Comparison of ENCODE assay signal across 8 cellular contexts in genomic region chr3:128123231-128123537, GRCh38. TPM values are rescaled to one million over a fixed set of nuclear protein-coding genes. Genes with fewer than 3 reads are reported as not detected.
A peak's percentile ranks its signal among the peaks of the same experiment; 100 is the strongest.
DNase-seq lines count a peak whose midpoint lies in the region; ATAC-seq, FAIRE-seq and TF ChIP-seq lines count a peak whose summit lies in the region.

No MANE protein-coding gene starts in this region.

- peak overlapping the region; percentile 10 for H3K27ac ChIP-seq in GM12878 (ENCODE audit: control insufficient read depth, insufficient read depth)
- H3K27ac ChIP-seq in mesendoderm (ENCODE audit: low read depth, low read length), result peak overlapping the region; percentile 89

- no peak overlapping the region for H3K4ac ChIP-seq in mesendoderm (ENCODE audit: low read depth, low read length)

- RAD21 ChIA-PET in GM12878 (lab: Charles Lee; ENCODE audit: unreplicated experiment), result interaction anchor here (1.2 to 2.4 kb wide), 5 partner anchors 9 to 495 kb away, joined by 4 to 10 read pairs (median 4); partner anchors contain the start of gene EEFSEC

- H3K4me2 ChIP-seq in GM12878 (ENCODE audit: control insufficient read depth, insufficient read depth), result peak overlapping the region; percentile 93
- peak overlapping the region; percentile 90 for H3K4me2 ChIP-seq in mesendoderm (ENCODE audit: low read length)

- no peak for TF ChIP-seq RAD21 in GM12878 (IDR thresholded peaks at IDR 0.05; ENCODE audit: insufficient read depth, low read depth, low read length)

- H2BK15ac ChIP-seq in mesendoderm (replicated peaks; ENCODE audit: low read depth), result no peak overlapping the region

- H2BK5ac ChIP-seq in mesendoderm (ENCODE audit: low read length), result no peak overlapping the region

- peak overlapping the region; percentile 59 for H3K9ac ChIP-seq in GM12878 (ENCODE audit: control insufficient read depth, insufficient read depth, low read length)
- H3K9ac ChIP-seq in mesendoderm (ENCODE audit: low read length), result peak overlapping the region; percentile 87

- peak overlapping the region; percentile 50; the same call in 1 of the 2 replicates for H2AFZ ChIP-seq in GM12878 (ENCODE audit: control insufficient read depth, low read depth, low read length)

- H3K4me3 ChIP-seq in AG10803 (ENCODE audit: low read length), result peak overlapping the region; percentile 97
- peak overlapping the region; percentile 91 for H3K4me3 ChIP-seq in GM12878
- peak overlapping the region; percentile 80 for H3K4me3 ChIP-seq in mesendoderm (ENCODE audit: low read length)

- no peak for TF ChIP-seq POLR2A in GM12878 (IDR thresholded peaks at IDR 0.05; ENCODE audit: low read depth, low read length)

- no peak overlapping the region for H2BK120ac ChIP-seq in mesendoderm (ENCODE audit: low read depth, low read length)

- H3K56ac ChIP-seq in mesendoderm (ENCODE audit: low read length), result peak overlapping the region; percentile 95

- H3K36me3 ChIP-seq in GM12878 (ENCODE audit: control insufficient read depth in 2 of 2, insufficient read depth in 2 of 2, low read length in 1 of 2) (peaks cover 0 to 2% of the 10 kb centered on the region in 2 experiments; a peak in 1 of 4 replicates), mesendoderm (ENCODE audit: control insufficient read depth, insufficient read depth, low read length) (no peaks in the 10 kb centered on the region)

- no peak for TF ChIP-seq CTCF in AG10803 (conservative IDR thresholded peaks at IDR 0.05; ENCODE audit: low read length)
- TF ChIP-seq CTCF in GM12878 (IDR thresholded peaks at IDR 0.05 in 2 of 3, conservative IDR thresholded peaks at IDR 0.05 in 1 of 3; ENCODE audit: control insufficient read depth in 2 of 3, extremely low read depth in 1 of 3, insufficient read depth in 1 of 3, low read depth in 3 of 3, low read length in 3 of 3), result no peak

- POLR2A ChIA-PET in GM12878 (lab: Charles Lee), result interaction anchor here (0.6 to 2.1 kb wide), 5 partner anchors 8 to 237 kb away, joined by 3 to 8 read pairs (median 3); partner anchors contain the start of gene EEFSEC

- H2AK5ac ChIP-seq in mesendoderm (ENCODE audit: low read length), result no peak overlapping the region

- H3K4me1 ChIP-seq in GM12878 (ENCODE audit: control insufficient read depth, insufficient read depth, low read length) (peaks cover 6% of the 10 kb centered on the region), mesendoderm (ENCODE audit: control insufficient read depth, low read depth, low read length) (no peaks in the 10 kb centered on the region)

- H3K79me1 ChIP-seq in mesendoderm (ENCODE audit: low read length), result peaks cover 15% of the 10 kb centered on the region

- H3K79me2 ChIP-seq in GM12878 (ENCODE audit: control insufficient read depth, insufficient read depth, low read length), result peaks cover 20% of the 10 kb centered on the region
- peaks cover 16% of the 10 kb centered on the region for H3K79me2 ChIP-seq in mesendoderm (ENCODE audit: control insufficient read depth, insufficient read depth, low read length)

- H3K23ac ChIP-seq in mesendoderm (ENCODE audit: low read length), result no peak overlapping the region

- intact Hi-C loops in GM12878 (cut with micrococcal nuclease; ENCODE audit: unreplicated experiment), result loop anchor here (1.0 kb wide), 1 partner anchor 30 kb away; the partner anchor contains the start of gene EEFSEC

- 1% methylated on average over 20 of the region's 20 CpGs for WGBS in GM12878 (ENCODE audit: insufficient coverage, insufficient replicate concordance, low lambda C conversion rate, missing lambda C conversion rate)
- WGBS in mesendoderm (ENCODE audit: extremely low coverage, insufficient coverage, low lambda C conversion rate), result no CpG with 5 or more reads among the region's 20 CpGs

- H4K20me1 ChIP-seq in GM12878 (ENCODE audit: control insufficient read depth, insufficient read depth), result no peaks in the 10 kb centered on the region

- no TSS peak for BruUV-seq in GM12878 (replicated peaks; lab: Mats Ljungman, UMichigan)

- no peak overlapping the region for H3K18ac ChIP-seq in mesendoderm (ENCODE audit: low read length)

- H3K27me3 ChIP-seq in GM12878 (replicated peaks in 1 of 2; ENCODE audit: control insufficient read depth in 2 of 2, insufficient read depth in 2 of 2, low read length in 1 of 2) (no peaks in the 10 kb centered on the region), mesendoderm (ENCODE audit: insufficient read depth, low read length, poor library complexity) (no peaks in the 10 kb centered on the region)

- in situ Hi-C loops in GM12878 (cut with MboI), result no loop called here

- CTCF ChIA-PET in GM12878 (lab: Yijun Ruan, JAX), result interaction anchor here (0.7 to 3.6 kb wide), 10 partner anchors 8 to 495 kb away, joined by 3 to 31 read pairs (median 4); partner anchors contain the start of gene EEFSEC

- no peaks in the 10 kb centered on the region for H3K9me3 ChIP-seq in GM12878 (replicated peaks; ENCODE audit: control insufficient read depth, insufficient read depth, low read length)

- SMC1A ChIA-PET in GM12878 (lab: Charles Lee; ENCODE audit: uncharacterized antibody, unreplicated experiment), result interaction anchor here (0.8 to 1.7 kb wide), 11 partner anchors 9 to 65 kb away, joined by 3 to 8 read pairs (median 4); partner anchors contain the start of gene EEFSEC

- ATAC-seq in HG03135 (IDR thresholded peaks at IDR 0.05; ENCODE audit: unreplicated experiment) (peak; percentile 2), GM12878 (peak; percentile 5), HG02885 (IDR thresholded peaks at IDR 0.05; ENCODE audit: poor library complexity, unreplicated experiment) (no peak)

- peak overlapping the region; percentile 70 for H4K8ac ChIP-seq in mesendoderm (ENCODE audit: low read depth, low read length)

- FAIRE-seq in GM12878 (lab: Jason Lieb, UNC), result no peak

- no peak for DNase-seq in AG10803 (ENCODE audit: low read depth)
- DNase-seq in GM12878 (ENCODE audit: low read depth, low spot score), result no peak
- DNase-seq in mesendoderm, result no peak
- no peak for DNase-seq in inferior parietal cortex (ENCODE audit: extremely low spot score)
- no peak for DNase-seq in GM03348 (ENCODE audit: low spot score)
- no peak for DNase-seq in NCI-H1092 treated with DMSO at 0.1 percent for 48 hours (lab: John Stamatoyannopoulos, UW)

- no peak for TF ChIP-seq EP300 in GM12878 (IDR thresholded peaks at IDR 0.05; ENCODE audit: borderline replicate concordance in 1 of 2, control insufficient read depth in 1 of 2, low read depth in 2 of 2, low read length in 2 of 2)

- no peak overlapping the region for H4K5ac ChIP-seq in mesendoderm (ENCODE audit: low read length)

TF ChIP-seq in GM12878, 131 proteins besides CTCF, POLR2A, EP300 and RAD21 (continues in another document):
- TF ChIP-seq IRF4 (IDR thresholded peaks at IDR 0.05; ENCODE audit: low read depth, low read length) (no peak), TAF1 (IDR thresholded peaks at IDR 0.05; ENCODE audit: borderline replicate concordance, low read depth, low read length) (no peak), HDAC6 (IDR thresholded peaks at IDR 0.05; ENCODE audit: unreplicated experiment) (no peak)

RNA-seq across cellular contexts. Expression of gene RUVBL1, which starts 0.4 kb away (rescaled TPM):
- total RNA-seq in GM12878 (2013; cell fraction: nucleolus; rRNA removed), result 40.7 and 41.2 TPM in 2 replicates
- total RNA-seq in GM12878 (2014; rRNA removed), result 107 and 114 TPM in 2 replicates
- 86.8 and 89.6 TPM in 2 replicates for total RNA-seq in GM12878 (2014; rRNA removed; fragmentation: Illumina TruSeq; extraction: Trizol)
- 77.3 and 78.8 TPM in 2 replicates for total RNA-seq in GM12878 (2021)
- polyA plus RNA-seq in GM12878 (2011; ENCODE audit: low read depth), result 32.9 TPM
- polyA plus RNA-seq in GM12878 (2011; rRNA removed), result 44.7 and 59.0 TPM in 2 replicates
- polyA plus RNA-seq in GM12878 (2011; cell fraction: cytosol; rRNA removed), result 62.7 and 77.5 TPM in 2 replicates
- 25.2 and 32.9 TPM in 2 replicates for polyA plus RNA-seq in GM12878 (2011; cell fraction: nucleus; rRNA removed)
- polyA plus RNA-seq in GM12878 (2012), result 46.6 and 48.6 TPM in 2 replicates
- 98.8 and 108 TPM in 2 replicates for polyA plus RNA-seq in GM12878 (2014; fragmentation: Illumina TruSeq; extraction: Trizol)
- polyA plus RNA-seq in GM12878 (2014; fragmentation: Nextera tagmentation; extraction: Ambion mirVana), result 10 to 100 TPM; 15.2 to 32.5 TPM
- 72.5 and 77.5 TPM in 2 replicates for polyA plus RNA-seq in GM12878 (2014; rRNA removed)
- 100 to 1,000 TPM; 132 to 142 TPM for polyA plus RNA-seq in GM12878 (2016; fragmentation: Nextera tagmentation; extraction: Ambion mirVana)
- polyA minus RNA-seq in GM12878 (2011; rRNA and poly(A)+ RNA removed), result 38.6 and 44.2 TPM in 2 replicates
- 17.5 and 28.7 TPM in 2 replicates for polyA minus RNA-seq in GM12878 (2011; cell fraction: cytosol; rRNA and poly(A)+ RNA removed)
- 14.5 and 34.2 TPM in 2 replicates for polyA minus RNA-seq in GM12878 (2011; cell fraction: nucleus; rRNA and poly(A)+ RNA removed)
- 80.0 TPM for polyA plus RNA-seq in mesendoderm (2013, experiment 1 of 2)
- polyA plus RNA-seq in mesendoderm (2013, experiment 2 of 2), result 79.2 TPM

RNA-seq across cellular contexts. Expression of gene EEFSEC, which starts 30.1 kb away (rescaled TPM):
- 14.5 and 16.1 TPM in 2 replicates for total RNA-seq in GM12878 (2013; cell fraction: nucleolus; rRNA removed)
- total RNA-seq in GM12878 (2014; rRNA removed) (11.8 and 18.5 TPM in 2 replicates), GM12878 (2014; rRNA removed; fragmentation: Illumina TruSeq; extraction: Trizol) (5.1 TPM in 2 replicates), GM12878 (2021) (21.9 and 22.5 TPM in 2 replicates)
- polyA plus RNA-seq in GM12878 (2011; ENCODE audit: low read depth), result 7.6 TPM
- polyA plus RNA-seq in GM12878 (2011; rRNA removed) (4.0 and 13.6 TPM in 2 replicates), GM12878 (2014; fragmentation: Illumina TruSeq; extraction: Trizol) (5.3 and 10.4 TPM in 2 replicates), GM12878 (2014; fragmentation: Nextera tagmentation; extraction: Ambion mirVana) (1 to 10 TPM in 1 of 2 experiments, under 1 TPM in 1; 0.29 to 1.4 TPM), GM12878 (2014; rRNA removed) (21.2 and 27.7 TPM in 2 replicates), GM12878 (2016; fragmentation: Nextera tagmentation; extraction: Ambion mirVana) (10 to 100 TPM; 28.6 to 29.1 TPM)
- polyA plus RNA-seq in GM12878 (2011; cell fraction: cytosol; rRNA removed), result 11.7 and 15.7 TPM in 2 replicates
- 18.6 and 22.1 TPM in 2 replicates for polyA plus RNA-seq in GM12878 (2011; cell fraction: nucleus; rRNA removed)
- polyA plus RNA-seq in GM12878 (2012), result 14.3 and 14.6 TPM in 2 replicates
- polyA minus RNA-seq in GM12878 (2011; rRNA and poly(A)+ RNA removed), result 11.6 and 15.9 TPM in 2 replicates
- polyA minus RNA-seq in GM12878 (2011; cell fraction: cytosol; rRNA and poly(A)+ RNA removed), result 6.1 and 8.0 TPM in 2 replicates
- 19.1 and 28.5 TPM in 2 replicates for polyA minus RNA-seq in GM12878 (2011; cell fraction: nucleus; rRNA and poly(A)+ RNA removed)
- 8.1 TPM for polyA plus RNA-seq in mesendoderm (2013, experiment 1 of 2)
- 8.9 TPM for polyA plus RNA-seq in mesendoderm (2013, experiment 2 of 2)
